ENCODE assay signal across 9 cellular contexts in genomic region chr6:135231469-135231844, GRCh38. TPM values are rescaled to one million over a fixed set of nuclear protein-coding genes. Genes with fewer than 3 reads are reported as not detected.
DNase-seq lines count a peak whose midpoint lies in the region; ATAC-seq and TF ChIP-seq lines count a peak whose summit lies in the region.
"Had no signal": no experiment of that assay in that cellular context is flagged by ENCODE, and none has a peak within 500 bp of the region (broad histone marks: within the 10 kb centered on the region; RNA-seq: fewer than 3 reads in every experiment).

No MANE protein-coding gene starts in this region.

- no peaks in the 10 kb centered on the region for H3K27me3 ChIP-seq in spleen (replicated peaks in 1 of 7)
- no peaks in the 10 kb centered on the region for H3K27me3 ChIP-seq in tibial nerve

- TF ChIP-seq POLR2A in spleen (IDR thresholded peaks at IDR 0.05) (no peak), tibial nerve (IDR thresholded peaks at IDR 0.05) (no peak)

- peaks cover under 1% of the 10 kb centered on the region for H3K27me3 Mint-ChIP-seq in dendritic cell treated with granulocyte-macrophage colony-stimulating factor and Interleukin-4, amounts not matched to agents 40 ng/mL and 50 ng/mL, for 4 days
- H3K27me3 Mint-ChIP-seq: activated naive CD8-positive, alpha-beta T cell had no signal

- POLR2A ChIA-PET in GM10248 (lab: Yijun Ruan, JAX) = interaction anchor here (0.5 kb wide), 1 partner anchor 11 kb away, joined by 3 read pairs; no protein-coding TSS in a partner anchor

- H3K9me3 ChIP-seq in spleen (no peaks in the 10 kb centered on the region), tibial nerve (no peaks in the 10 kb centered on the region)

- no peak for TF ChIP-seq CTCF in spleen (IDR thresholded peaks at IDR 0.05 in 8 of 11, conservative IDR thresholded peaks at IDR 0.05 in 3 of 11)
- no peak for TF ChIP-seq CTCF in tibial nerve (IDR thresholded peaks at IDR 0.05)
- no peak for TF ChIP-seq CTCF in GM10248 (IDR thresholded peaks at IDR 0.05; ENCODE audit: control extremely low read depth, extremely low read depth, low read depth, missing control alignments)

- no peak overlapping the region for H3K4me3 ChIP-seq in spleen
- no peak overlapping the region for H3K4me3 ChIP-seq in tibial nerve

- H3K36me3 Mint-ChIP-seq in dendritic cell treated with granulocyte-macrophage colony-stimulating factor and Interleukin-4, amounts not matched to agents 40 ng/mL and 50 ng/mL, for 4 days (ENCODE audit: low read depth) = no peaks in the 10 kb centered on the region
- H3K36me3 Mint-ChIP-seq: activated naive CD8-positive, alpha-beta T cell had no signal

- H3K27ac ChIP-seq in spleen (no peak overlapping the region), tibial nerve (no peak overlapping the region)

- intact Hi-C loops in dendritic cell treated with granulocyte-macrophage colony-stimulating factor and Interleukin-4, amounts not matched to agents 40 ng/mL and 50 ng/mL, for 4 days (cut with micrococcal nuclease) = no loop called here
- intact Hi-C loops in spleen (cut with DNase I; ENCODE audit: low total_unique reads) = no loop called here

- CTCF ChIA-PET in GM10248 (lab: Yijun Ruan, JAX) = interaction anchor here (0.6 to 2.3 kb wide), 3 partner anchors 8 to 16 kb away, joined by 3 to 9 read pairs (median 3); no protein-coding TSS in a partner anchor

- 50 to 83% (median 77%) methylated on average over 1 of the region's 1 CpG for WGBS in spleen, 5 donors
- 96 to 100% methylated on average over 1 of the region's 1 CpG for WGBS in tibial nerve, 2 donors

- H3K9me3 Mint-ChIP-seq in dendritic cell treated with granulocyte-macrophage colony-stimulating factor and Interleukin-4, amounts not matched to agents 40 ng/mL and 50 ng/mL, for 4 days = no peaks in the 10 kb centered on the region

- peaks cover 60% of the 10 kb centered on the region for H3K4me1 Mint-ChIP-seq in dendritic cell treated with granulocyte-macrophage colony-stimulating factor and Interleukin-4, amounts not matched to agents 40 ng/mL and 50 ng/mL, for 4 days (ENCODE audit: low read depth)

- ATAC-seq in GM18498 (IDR thresholded peaks at IDR 0.05; ENCODE audit: unreplicated experiment) (peak; percentile 48), GM21423 (IDR thresholded peaks at IDR 0.05; ENCODE audit: unreplicated experiment) (peak; percentile 33)

- DNase-seq in MV-4-11 (lab: John Stamatoyannopoulos, UW) = peak; percentile 57
- DNase-seq in spleen = no peak
- DNase-seq in dedifferentiated amniotic fluid mesenchymal stem cell (ENCODE audit: extremely low spot score) = no peak
- DNase-seq in tibial nerve (ENCODE audit: low spot score in 2 of 2) = no peak
- DNase-seq in GM10248 (ENCODE audit: extremely low spot score) = no peak

- no peak for TF ChIP-seq EP300 in tibial nerve (IDR thresholded peaks at IDR 0.05)

- H3K27ac Mint-ChIP-seq in dendritic cell treated with granulocyte-macrophage colony-stimulating factor and Interleukin-4, amounts not matched to agents 40 ng/mL and 50 ng/mL, for 4 days = peak overlapping the region; percentile 72
- H3K27ac Mint-ChIP-seq: activated naive CD8-positive, alpha-beta T cell had no signal

- H3K4me1 ChIP-seq in spleen (no peaks in the 10 kb centered on the region), tibial nerve (no peaks in the 10 kb centered on the region)

- no peaks in the 10 kb centered on the region for H3K36me3 ChIP-seq in spleen
- H3K36me3 ChIP-seq in tibial nerve = no peaks in the 10 kb centered on the region

- no peak overlapping the region for H3K4me3 Mint-ChIP-seq in dendritic cell treated with granulocyte-macrophage colony-stimulating factor and Interleukin-4, amounts not matched to agents 40 ng/mL and 50 ng/mL, for 4 days
- H3K4me3 Mint-ChIP-seq: activated naive CD8-positive, alpha-beta T cell had no signal

RNA-seq across cellular contexts. Expression of gene MYB, which starts 50.3 kb away (rescaled TPM):
- 1 to 10 TPM in 6 of 7 donors, under 1 TPM in 1; 0.94 to 6.6 (median 3.1) TPM for total RNA-seq in spleen
- polyA plus RNA-seq in spleen = 1 to 10 TPM in 1 of 3 donors, under 1 TPM in 2; 0.45 to 1.3 (median 0.87) TPM
- total RNA-seq in tibial nerve = 1 to 10 TPM in 1 of 4 donors, under 1 TPM in 3; 0.63 to 1.2 (median 0.83) TPM
